Comparison of ENCODE assay signal across 8 cellular contexts in genomic region chr7:27740449-27741086, GRCh38. TPM values are rescaled to one million over a fixed set of nuclear protein-coding genes. Genes with fewer than 3 reads are reported as not detected.
DNase-seq lines count a peak whose midpoint lies in the region; ATAC-seq, FAIRE-seq and TF ChIP-seq lines count a peak whose summit lies in the region.

No MANE protein-coding gene starts in this region.

- H3K9me3 ChIP-seq in adipocyte (ENCODE audit: control insufficient read depth, low read length) (no peaks in the 10 kb centered on the region), heart right ventricle (no peaks in the 10 kb centered on the region), upper lobe of left lung (no peaks in the 10 kb centered on the region)

- peak; percentile 83 for FAIRE-seq in GM12892 (lab: Jason Lieb, UNC)

- DNase-seq in GM12892 (ENCODE audit: insufficient read length) (peak; percentile 61), NCI-H1105 treated with DMSO at 0.1 percent for 48 hours (lab: John Stamatoyannopoulos, UW) (peak; percentile 93), SW480 (ENCODE audit: low spot score) (peak; percentile 98), adipocyte (ENCODE audit: low read depth) (peak; percentile 92), heart right ventricle (peak; percentile 80 to 83), pons (ENCODE audit: low spot score) (peak; percentile 58), upper lobe of left lung (peak; percentile 95)

- no peak for TF ChIP-seq EP300 in upper lobe of left lung (IDR thresholded peaks at IDR 0.05)

- peak overlapping the region; percentile 89 to 99 (median 96) for H3K27ac ChIP-seq in heart right ventricle
- peak overlapping the region; percentile 95 to 99 (median 98) for H3K27ac ChIP-seq in upper lobe of left lung

- TF ChIP-seq CTCF in heart right ventricle (IDR thresholded peaks at IDR 0.05) (no peak), upper lobe of left lung (IDR thresholded peaks at IDR 0.05) (peak in 1 of 6 experiments; percentile 4)

- ATAC-seq in HG02759 (IDR thresholded peaks at IDR 0.05; ENCODE audit: unreplicated experiment) = peak; percentile 74
- peak; percentile 72 to 94 (median 88) for ATAC-seq in heart right ventricle
- peak; percentile 93 to 97 for ATAC-seq in upper lobe of left lung (ENCODE audit: low FRiP score in 2 of 2)

- H3K27me3 ChIP-seq in adipocyte (replicated peaks; ENCODE audit: control insufficient read depth, insufficient read depth, low read length) (no peaks in the 10 kb centered on the region), heart right ventricle (no peaks in the 10 kb centered on the region), upper lobe of left lung (no peaks in the 10 kb centered on the region)

- H3K4me3 ChIP-seq in adipocyte (ENCODE audit: low read length) = peak overlapping the region; percentile 99
- H3K4me3 ChIP-seq in heart right ventricle = peak overlapping the region; percentile 70 to 94 (median 89)
- peak overlapping the region; percentile 71 to 85 (median 72) for H3K4me3 ChIP-seq in upper lobe of left lung

- TF ChIP-seq POLR2A in GM12892 (IDR thresholded peaks at IDR 0.05; ENCODE audit: low read depth, low read length) = no peak
- TF ChIP-seq POLR2A in upper lobe of left lung (IDR thresholded peaks at IDR 0.05) = peak in 3 of 4 donors; percentile 28 to 63 (median 56)

- intact Hi-C loops in heart right ventricle (cut with DNase I) = loop anchor here in 5 of 10 donors (1.0 to 10.0 kb wide), 5 partner anchors 77 to 354 kb away; partner anchors contain the start of gene HIBADH (in 2 of the 5)

- peak overlapping the region; percentile 99 for H3K9ac ChIP-seq in adipocyte (ENCODE audit: low read length)

- WGBS in heart right ventricle, 2 donors = 0 to 1% methylated on average over 49 of the region's 49 CpGs
- 0% methylated on average over 18 to 49 of the region's 49 CpGs for WGBS in upper lobe of left lung, 2 donors

- peaks cover 35% of the 10 kb centered on the region for H3K4me1 ChIP-seq in adipocyte (ENCODE audit: control insufficient read depth, insufficient read depth, low read length)
- H3K4me1 ChIP-seq in heart right ventricle = peaks cover 6 to 49% (median 33%) of the 10 kb centered on the region in 9 donors
- peaks cover 35 to 48% (median 41%) of the 10 kb centered on the region in 4 donors for H3K4me1 ChIP-seq in upper lobe of left lung

- H3K36me3 ChIP-seq in adipocyte (ENCODE audit: control insufficient read depth, insufficient read depth, low read length, severe bottlenecking) (no peaks in the 10 kb centered on the region), heart right ventricle (no peaks in the 10 kb centered on the region), upper lobe of left lung (no peaks in the 10 kb centered on the region)

RNA-seq across cellular contexts. Expression of gene TAX1BP1, which starts 0.6 kb away (rescaled TPM):
- 61.8 TPM for polyA plus RNA-seq in GM12892 (2012; ENCODE audit: missing spikeins)
- total RNA-seq in heart right ventricle (100 to 1,000 TPM; 153 to 190 (median 169) TPM), upper lobe of left lung (100 to 1,000 TPM in 3 of 6 donors, 10 to 100 TPM in 3; 66.8 to 175 (median 100) TPM)
- 10 to 100 TPM; 54.0 to 95.3 TPM for polyA plus RNA-seq in heart right ventricle

Comparison
In these comparisons a context has a peak if more than half of its experiments do, and no peak if none do; other contexts are left out.
1. Peak in every context shown above with its lines: DNase-seq, ATAC-seq, H3K4me3 ChIP-seq and H3K27ac ChIP-seq.